Comparison of ENCODE assay signal across 28 cellular contexts in genomic region chr10:122057841-122058240, GRCh38.
"Had no signal": no experiment of that assay in that cellular context is flagged by ENCODE, and none has a peak within 500 bp of the region (broad histone marks: within the 10 kb centered on the region; RNA-seq: fewer than 3 reads in every experiment).

No MANE protein-coding gene starts in this region.

- DNase-seq: activated CD4-positive, alpha-beta memory T cell treated with anti-CD3 and anti-CD28 coated beads for 36 hours; activated CD4-positive, alpha-beta T cell treated with anti-CD3 and anti-CD28 coated beads for 48 hours; activated CD8-positive, alpha-beta memory T cell treated with anti-CD3 and anti-CD28 coated beads, Interleukin-2, amount 50 U/mL, for 4 hours; activated effector memory CD4-positive, alpha-beta T cell treated with anti-CD3 and anti-CD28 coated beads, Interleukin-2, amount 50 U/mL, for 16 hours; activated naive CD4-positive, alpha-beta T cell treated with anti-CD3 and anti-CD28 coated beads for 36 hours; activated naive CD8-positive, alpha-beta T cell treated with anti-CD3 and anti-CD28 coated beads for 36 hours; activated T-cell treated with anti-CD3 and anti-CD28 coated beads, Interleukin-2, amount 50 U/mL, for 1 hour; adrenal gland; dorsolateral prefrontal cortex; effector memory CD8-positive, alpha-beta T cell; erythroblast; head of caudate nucleus; hypothalamus; immature natural killer cell; kidney; left colon; naive B cell; nephron progenitor cell; ovary; stimulated activated naive CD4-positive, alpha-beta T cell; tibial artery; upper lobe of right lung had no signal

- H3K36me3 ChIP-seq: adrenal gland, ascending aorta, ovary, prostate gland, suprapubic skin, tibial artery, upper lobe of right lung had no signal

- ATAC-seq: activated CD4-positive, CD25-positive, alpha-beta regulatory T cell treated with anti-CD3 and anti-CD28 coated beads, Interleukin-2, amount 50 U/mL, for 24 hours; effector memory CD8-positive, alpha-beta T cell; left colon; upper lobe of right lung had no signal

- H3K4me3 ChIP-seq: adrenal gland, ascending aorta, coronary artery, dorsolateral prefrontal cortex, ovary, prostate gland, suprapubic skin, tibial artery, upper lobe of right lung had no signal

- H3K27me3 ChIP-seq: adrenal gland, ascending aorta, dorsolateral prefrontal cortex, ovary, suprapubic skin, tibial artery, upper lobe of right lung had no signal

- H3K27ac ChIP-seq: adrenal gland, ascending aorta, coronary artery, dorsolateral prefrontal cortex, ovary, suprapubic skin, tibial artery, upper lobe of right lung, VCaP had no signal

- H3K9me3 ChIP-seq: adrenal gland, ascending aorta, ovary, prostate gland, suprapubic skin, tibial artery, upper lobe of right lung had no signal
